ENCODE assay signal across 20 cellular contexts in the genomic region with DNA sequence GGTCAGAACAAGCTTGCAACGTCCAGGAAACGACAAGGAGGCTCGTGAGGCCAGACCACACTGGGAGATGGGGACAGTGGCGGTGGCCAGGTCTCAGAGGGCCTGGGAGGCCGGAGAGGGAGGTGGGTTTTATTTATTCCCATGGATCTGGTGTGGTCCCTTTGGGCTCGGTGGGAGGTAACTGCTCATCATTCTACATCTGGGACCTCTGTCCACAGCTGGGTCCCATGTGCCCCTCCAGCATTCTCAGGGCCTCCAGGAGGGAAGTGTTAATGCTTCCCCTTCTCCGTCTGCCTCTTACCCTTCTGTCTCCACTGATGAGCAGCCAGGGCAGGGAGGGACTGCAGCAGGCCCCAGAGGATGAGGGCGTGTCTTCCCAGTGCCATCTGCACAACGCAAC. TPM values are rescaled to one million over a fixed set of nuclear protein-coding genes. Genes with fewer than 3 reads are reported as not detected.
DNase-seq lines count a peak whose midpoint lies in the region; ATAC-seq and TF ChIP-seq lines count a peak whose summit lies in the region.
"Had no signal": no experiment of that assay in that cellular context is flagged by ENCODE, and none has a peak within 500 bp of the region (broad histone marks: within the 10 kb centered on the region; RNA-seq: fewer than 3 reads in every experiment).

No MANE protein-coding gene starts in this region.

- H3K4me3 ChIP-seq in BE2C (ENCODE audit: low read depth, low read length) (no peak overlapping the region), endodermal cell (ENCODE audit: low read length) (no peak overlapping the region)
- H3K4me3 ChIP-seq: esophagus squamous epithelium, GM12878 had no signal

- H3K9ac ChIP-seq in endodermal cell (ENCODE audit: extremely low read depth, low read length, poor library complexity, severe bottlenecking): no peak overlapping the region

- peak overlapping the region; percentile 78 for H3K27ac ChIP-seq in endodermal cell (ENCODE audit: low read depth, low read length)
- H3K27ac ChIP-seq: esophagus squamous epithelium had no signal

- no peak for TF ChIP-seq CTCF in BE2C (IDR thresholded peaks at IDR 0.05; ENCODE audit: low read depth, low read length)
- TF ChIP-seq CTCF in endodermal cell (conservative IDR thresholded peaks at IDR 0.05): no peak
- no peak for TF ChIP-seq CTCF in nephron (IDR thresholded peaks at IDR 0.05; ENCODE audit: unreplicated experiment in 3 of 3)

- H3K27me3 ChIP-seq in BE2C (no peaks in the 10 kb centered on the region), endodermal cell (ENCODE audit: control insufficient read depth, insufficient read depth, low read length, poor library complexity, severe bottlenecking) (no peaks in the 10 kb centered on the region)
- H3K27me3 ChIP-seq: esophagus squamous epithelium had no signal

- peaks cover 2% of the 10 kb centered on the region for H3K36me3 Mint-ChIP-seq in endodermal cell (ENCODE audit: low read depth)
- no peaks in the 10 kb centered on the region for H3K36me3 Mint-ChIP-seq in nephron (ENCODE audit: low read depth)

- H3K36me3 ChIP-seq in BE2C: no peaks in the 10 kb centered on the region
- no peaks in the 10 kb centered on the region for H3K36me3 ChIP-seq in endodermal cell (ENCODE audit: control insufficient read depth, insufficient read depth, low read length)
- H3K36me3 ChIP-seq: esophagus squamous epithelium had no signal

- H3K9me3 ChIP-seq in BE2C: 0 out of 2 replicates have a peak, but pooled peaks cover 3% of the 10 kb centered on the region
- H3K9me3 ChIP-seq in endodermal cell (ENCODE audit: control insufficient read depth, low read length): peaks cover 18% of the 10 kb centered on the region
- H3K9me3 ChIP-seq: esophagus squamous epithelium had no signal

- H3K27ac Mint-ChIP-seq in endodermal cell (no peak overlapping the region), nephron (peak overlapping the region; percentile 86 to 93 (median 86))
- H3K27ac Mint-ChIP-seq: activated T-cell treated with anti-CD3 and anti-CD28 coated beads, Interleukin-2, amount 50 U/mL, for 72 hours had no signal

- WGBS in endodermal cell (ENCODE audit: insufficient coverage in 1 of 2, insufficient read length in 1 of 2), 2 experiments: 77 to 87% methylated on average over 4 to 9 of the region's 9 CpGs

- peaks cover 2% of the 10 kb centered on the region for H3K27me3 Mint-ChIP-seq in endodermal cell (ENCODE audit: insufficient read depth)
- H3K27me3 Mint-ChIP-seq in nephron (ENCODE audit: low read depth): peaks cover 17% of the 10 kb centered on the region

- ATAC-seq in GM18861 (IDR thresholded peaks at IDR 0.05; ENCODE audit: unreplicated experiment): no peak
- ATAC-seq: activated T-cell treated with anti-CD3 and anti-CD28 coated beads, Interleukin-2, amount 50 U/mL, for 72 hours; GM12878 had no signal

- H3K9me3 Mint-ChIP-seq in endodermal cell (peaks cover 16% of the 10 kb centered on the region), nephron (peaks cover 9% of the 10 kb centered on the region)
- H3K9me3 Mint-ChIP-seq: activated T-cell treated with anti-CD3 and anti-CD28 coated beads, Interleukin-2, amount 50 U/mL, for 72 hours had no signal

- H3K4me3 Mint-ChIP-seq in endodermal cell: no peak overlapping the region
- H3K4me3 Mint-ChIP-seq in nephron: peak overlapping the region in 1 of 3 experiments; percentile 7
- H3K4me3 Mint-ChIP-seq: activated T-cell treated with anti-CD3 and anti-CD28 coated beads, Interleukin-2, amount 50 U/mL, for 72 hours had no signal

- peak; percentile 81 for DNase-seq in BE2C
- DNase-seq in NCI-H1694 treated with DMSO at 0.1 percent for 48 hours (lab: John Stamatoyannopoulos, UW): peak; percentile 50
- no peak for DNase-seq in endodermal cell
- no peak for DNase-seq in NCI-H146 treated with DMSO at 0.1 percent for 48 hours (lab: John Stamatoyannopoulos, UW; ENCODE audit: unreplicated experiment)
- DNase-seq in superior temporal gyrus (ENCODE audit: extremely low spot score): no peak
- no peak for DNase-seq in activated CD4-positive, CD25-positive, alpha-beta regulatory T cell treated with anti-CD3 and anti-CD28 coated beads, Interleukin-2, amount 50 U/mL, for 72 hours
- DNase-seq: activated CD4-positive, alpha-beta T cell treated with anti-CD3 and anti-CD28 coated beads for 1 hour; activated CD8-positive, alpha-beta memory T cell treated with anti-CD3 and anti-CD28 coated beads for 24 hours; activated naive CD4-positive, alpha-beta T cell treated with anti-CD3 and anti-CD28 coated beads, Interleukin-2, amount 50 U/mL, for 16 hours; activated T-cell treated with anti-CD3 and anti-CD28 coated beads, Interleukin-2, amount 50 U/mL, for 72 hours; effector memory CD4-positive, alpha-beta T cell; esophagus squamous epithelium; GOT3; KG1; MV-4-11; NCI-H1930; nucleus accumbens had no signal

- peaks cover 15% of the 10 kb centered on the region for H3K4me1 Mint-ChIP-seq in endodermal cell
- H3K4me1 Mint-ChIP-seq in nephron: peaks cover 59% of the 10 kb centered on the region

- H3K4me1 ChIP-seq in BE2C (peaks cover 34% of the 10 kb centered on the region), endodermal cell (ENCODE audit: control insufficient read depth, insufficient read depth, low read length) (peaks cover 11% of the 10 kb centered on the region)

RNA-seq across cellular contexts. Expression of a gene that starts 35.7 kb away (rescaled TPM):
- polyA plus RNA-seq in BE2C (2012; ENCODE audit: insufficient read depth, insufficient read length, low read depth): 138 TPM
- total RNA-seq in endodermal cell: 100 to 1,000 TPM; 185 to 207 TPM
- 112 TPM for polyA plus RNA-seq in endodermal cell (2013, experiment 1 of 2)
- 110 TPM for polyA plus RNA-seq in endodermal cell (2013, experiment 2 of 2)

Comparison
In these comparisons a context has a peak if more than half of its experiments do, and no peak if none do; other contexts are left out.
1. DNase-seq: peak in BE2C (single experiment) and NCI-H1694 treated with DMSO at 0.1 percent for 48 hours (single experiment); none in endodermal cell (single experiment), NCI-H146 treated with DMSO at 0.1 percent for 48 hours (single experiment), superior temporal gyrus (single experiment) and activated CD4-positive, CD25-positive, alpha-beta regulatory T cell treated with anti-CD3 and anti-CD28 coated beads, Interleukin-2, amount 50 U/mL, for 72 hours (single experiment).